ENCODE assay signal across 1 cellular context in the genomic region with DNA sequence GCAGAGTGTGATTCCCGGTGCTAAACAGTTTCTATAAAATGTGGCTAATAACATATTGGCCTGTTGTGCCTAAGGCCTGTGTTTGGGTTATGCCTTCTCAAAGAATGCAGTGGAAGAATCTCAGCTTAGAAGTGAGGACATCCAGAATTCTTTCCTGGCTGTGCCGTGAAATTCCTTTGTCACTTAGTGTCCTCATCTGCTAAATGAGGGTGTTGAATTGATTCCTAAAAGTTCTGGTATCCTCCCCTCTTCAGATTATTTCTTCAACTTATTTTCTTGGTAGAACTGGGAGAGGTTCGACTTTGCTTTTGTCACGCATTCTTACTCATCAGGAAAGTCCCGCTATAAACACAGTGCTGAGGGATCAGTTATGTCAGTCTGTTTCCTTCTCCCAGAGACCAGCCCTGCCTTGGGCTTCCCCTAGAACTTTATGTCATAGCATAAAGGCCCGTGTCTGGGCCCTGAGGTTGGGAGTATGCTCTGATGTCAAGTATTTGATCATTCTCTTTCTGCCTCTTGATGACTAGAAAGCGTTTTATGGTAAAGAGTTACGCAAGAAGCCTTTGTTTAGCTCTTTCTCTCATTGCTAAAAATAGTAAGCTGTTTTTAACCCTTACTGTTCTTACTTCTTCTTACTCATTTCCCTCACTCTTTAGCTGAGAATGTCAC.
TF ChIP-seq lines count a peak whose summit lies in the region.

No MANE protein-coding gene starts in this region.

TF ChIP-seq in GM23338, 12 proteins besides CTCF, POLR2A, EP300 and RAD21 (continued from another document):
- TF ChIP-seq, protein P1, sequence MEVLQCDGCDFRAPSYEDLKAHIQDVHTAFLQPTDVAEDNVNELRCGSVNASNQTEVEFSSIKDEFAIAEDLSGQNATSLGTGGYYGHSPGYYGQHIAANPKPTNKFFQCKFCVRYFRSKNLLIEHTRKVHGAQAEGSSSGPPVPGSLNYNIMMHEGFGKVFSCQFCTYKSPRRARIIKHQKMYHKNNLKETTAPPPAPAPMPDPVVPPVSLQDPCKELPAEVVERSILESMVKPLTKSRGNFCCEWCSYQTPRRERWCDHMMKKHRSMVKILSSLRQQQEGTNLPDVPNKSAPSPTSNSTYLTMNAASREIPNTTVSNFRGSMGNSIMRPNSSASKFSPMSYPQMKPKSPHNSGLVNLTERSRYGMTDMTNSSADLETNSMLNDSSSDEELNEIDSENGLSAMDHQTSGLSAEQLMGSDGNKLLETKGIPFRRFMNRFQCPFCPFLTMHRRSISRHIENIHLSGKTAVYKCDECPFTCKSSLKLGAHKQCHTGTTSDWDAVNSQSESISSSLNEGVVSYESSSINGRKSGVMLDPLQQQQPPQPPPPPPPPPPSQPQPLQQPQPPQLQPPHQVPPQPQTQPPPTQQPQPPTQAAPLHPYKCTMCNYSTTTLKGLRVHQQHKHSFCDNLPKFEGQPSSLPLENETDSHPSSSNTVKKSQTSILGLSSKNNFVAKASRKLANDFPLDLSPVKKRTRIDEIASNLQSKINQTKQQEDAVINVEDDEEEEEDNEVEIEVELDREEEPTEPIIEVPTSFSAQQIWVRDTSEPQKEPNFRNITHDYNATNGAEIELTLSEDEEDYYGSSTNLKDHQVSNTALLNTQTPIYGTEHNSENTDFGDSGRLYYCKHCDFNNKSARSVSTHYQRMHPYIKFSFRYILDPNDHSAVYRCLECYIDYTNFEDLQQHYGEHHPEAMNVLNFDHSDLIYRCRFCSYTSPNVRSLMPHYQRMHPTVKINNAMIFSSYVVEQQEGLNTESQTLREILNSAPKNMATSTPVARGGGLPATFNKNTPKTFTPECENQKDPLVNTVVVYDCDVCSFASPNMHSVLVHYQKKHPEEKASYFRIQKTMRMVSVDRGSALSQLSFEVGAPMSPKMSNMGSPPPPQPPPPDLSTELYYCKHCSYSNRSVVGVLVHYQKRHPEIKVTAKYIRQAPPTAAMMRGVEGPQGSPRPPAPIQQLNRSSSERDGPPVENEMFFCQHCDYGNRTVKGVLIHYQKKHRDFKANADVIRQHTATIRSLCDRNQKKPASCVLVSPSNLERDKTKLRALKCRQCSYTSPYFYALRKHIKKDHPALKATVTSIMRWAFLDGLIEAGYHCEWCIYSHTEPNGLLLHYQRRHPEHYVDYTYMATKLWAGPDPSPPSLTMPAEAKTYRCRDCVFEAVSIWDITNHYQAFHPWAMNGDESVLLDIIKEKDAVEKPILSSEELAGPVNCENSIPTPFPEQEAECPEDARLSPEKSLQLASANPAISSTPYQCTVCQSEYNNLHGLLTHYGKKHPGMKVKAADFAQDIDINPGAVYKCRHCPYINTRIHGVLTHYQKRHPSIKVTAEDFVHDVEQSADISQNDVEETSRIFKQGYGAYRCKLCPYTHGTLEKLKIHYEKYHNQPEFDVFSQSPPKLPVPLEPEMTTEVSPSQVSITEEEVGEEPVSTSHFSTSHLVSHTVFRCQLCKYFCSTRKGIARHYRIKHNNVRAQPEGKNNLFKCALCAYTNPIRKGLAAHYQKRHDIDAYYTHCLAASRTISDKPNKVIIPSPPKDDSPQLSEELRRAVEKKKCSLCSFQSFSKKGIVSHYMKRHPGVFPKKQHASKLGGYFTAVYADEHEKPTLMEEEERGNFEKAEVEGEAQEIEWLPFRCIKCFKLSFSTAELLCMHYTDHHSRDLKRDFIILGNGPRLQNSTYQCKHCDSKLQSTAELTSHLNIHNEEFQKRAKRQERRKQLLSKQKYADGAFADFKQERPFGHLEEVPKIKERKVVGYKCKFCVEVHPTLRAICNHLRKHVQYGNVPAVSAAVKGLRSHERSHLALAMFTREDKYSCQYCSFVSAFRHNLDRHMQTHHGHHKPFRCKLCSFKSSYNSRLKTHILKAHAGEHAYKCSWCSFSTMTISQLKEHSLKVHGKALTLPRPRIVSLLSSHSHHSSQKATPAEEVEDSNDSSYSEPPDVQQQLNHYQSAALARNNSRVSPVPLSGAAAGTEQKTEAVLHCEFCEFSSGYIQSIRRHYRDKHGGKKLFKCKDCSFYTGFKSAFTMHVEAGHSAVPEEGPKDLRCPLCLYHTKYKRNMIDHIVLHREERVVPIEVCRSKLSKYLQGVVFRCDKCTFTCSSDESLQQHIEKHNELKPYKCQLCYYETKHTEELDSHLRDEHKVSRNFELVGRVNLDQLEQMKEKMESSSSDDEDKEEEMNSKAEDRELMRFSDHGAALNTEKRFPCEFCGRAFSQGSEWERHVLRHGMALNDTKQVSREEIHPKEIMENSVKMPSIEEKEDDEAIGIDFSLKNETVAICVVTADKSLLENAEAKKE (CRISPR knock-in tag; IDR thresholded peaks at IDR 0.05), result no peak
